13 cellular contexts compared by ENCODE assay signal in genomic region chr10:58743466-58744115, GRCh38.
DNase-seq lines count a peak whose midpoint lies in the region; ATAC-seq and TF ChIP-seq lines count a peak whose summit lies in the region.
"Had no signal": no experiment of that assay in that cellular context is flagged by ENCODE, and none has a peak within 500 bp of the region (broad histone marks: within the 10 kb centered on the region; RNA-seq: fewer than 3 reads in every experiment).

No MANE protein-coding gene starts in this region.

- H3K27me3 Mint-ChIP-seq in nephron progenitor cell (ENCODE audit: low read depth, poor library complexity) (no peaks in the 10 kb centered on the region), immature natural killer cell (ENCODE audit: low read depth in 3 of 3) (no peaks in the 10 kb centered on the region)
- H3K27me3 Mint-ChIP-seq: stimulated activated naive CD8-positive, alpha-beta T cell treated with anti-CD3 and anti-CD28 coated beads, Interleukin-15, Interleukin-2, amounts not matched to agents 100 ng/mL and 50 ng/mL, for 24 hours had no signal

- DNase-seq in DMS53 (lab: John Stamatoyannopoulos, UW) (peak; percentile 70), NCI-H226 (peak; percentile 62), ecto neural progenitor cell (ENCODE audit: low spot score) (peak; percentile 68), nephron progenitor cell (peak; percentile 20), immature natural killer cell (no peak), NCI-H1930 (lab: John Stamatoyannopoulos, UW) (no peak), AG08396 (ENCODE audit: low spot score) (no peak)
- DNase-seq: activated CD8-positive, alpha-beta memory T cell treated with anti-CD3 and anti-CD28 coated beads, Interleukin-2, amount 50 U/mL, for 4 hours; effector memory CD8-positive, alpha-beta T cell; heart left ventricle; stimulated activated CD4-positive, alpha-beta T cell treated with anti-CD3 and anti-CD28 coated beads, Interleukin-4, amount 100 ng/mL, for 4 hours had no signal

- no peak for TF ChIP-seq CTCF in nephron progenitor cell (IDR thresholded peaks at IDR 0.05)

- H3K27ac Mint-ChIP-seq in nephron progenitor cell: no peak overlapping the region
- H3K27ac Mint-ChIP-seq in immature natural killer cell: no peak overlapping the region
- H3K27ac Mint-ChIP-seq: effector memory CD8-positive, alpha-beta T cell; stimulated activated naive CD8-positive, alpha-beta T cell treated with anti-CD3 and anti-CD28 coated beads, Interleukin-15, Interleukin-2, amounts not matched to agents 100 ng/mL and 50 ng/mL, for 24 hours had no signal

- no peaks in the 10 kb centered on the region for H3K36me3 Mint-ChIP-seq in nephron progenitor cell (ENCODE audit: low read depth)
- no peaks in the 10 kb centered on the region for H3K36me3 Mint-ChIP-seq in immature natural killer cell

- H3K9me3 Mint-ChIP-seq in nephron progenitor cell (no peaks in the 10 kb centered on the region), immature natural killer cell (peaks cover 0 to 5% (median 2%) of the 10 kb centered on the region in 6 donors)
- H3K9me3 Mint-ChIP-seq: effector memory CD8-positive, alpha-beta T cell had no signal

- H3K4me3 Mint-ChIP-seq in nephron progenitor cell (no peak overlapping the region), immature natural killer cell (no peak overlapping the region)
- H3K4me3 Mint-ChIP-seq: effector memory CD8-positive, alpha-beta T cell; stimulated activated naive CD8-positive, alpha-beta T cell treated with anti-CD3 and anti-CD28 coated beads, Interleukin-15, Interleukin-2, amounts not matched to agents 100 ng/mL and 50 ng/mL, for 24 hours had no signal

- no peak for ATAC-seq in GM21526 (IDR thresholded peaks at IDR 0.05; ENCODE audit: low FRiP score, unreplicated experiment)
- ATAC-seq: effector memory CD8-positive, alpha-beta T cell had no signal

- peaks cover 15% of the 10 kb centered on the region for H3K4me1 Mint-ChIP-seq in nephron progenitor cell
- no peaks in the 10 kb centered on the region for H3K4me1 Mint-ChIP-seq in immature natural killer cell

Comparison
In these comparisons a context has a peak if more than half of its experiments do, and no peak if none do; other contexts are left out.
1. DNase-seq: peak in DMS53 (single experiment), NCI-H226 (single experiment), ecto neural progenitor cell (single experiment) and nephron progenitor cell (single experiment); none in immature natural killer cell (0 of 3), NCI-H1930 (0 of 2) and AG08396 (single experiment).